ENCODE assay signal across 8 cellular contexts in genomic region chr4:102868782-102869568, GRCh38. TPM values are rescaled to one million over a fixed set of nuclear protein-coding genes. Genes with fewer than 3 reads are reported as not detected.
DNase-seq lines count a peak whose midpoint lies in the region; ATAC-seq and TF ChIP-seq lines count a peak whose summit lies in the region.

CISD2 (plus strand) TSS chr4:102868992; CDS start chr4:102869085, 93 bp downstream.

- H3K27ac ChIP-seq in ectodermal cell (ENCODE audit: insufficient read depth, low read depth, low read length, poor library complexity, severe bottlenecking) = peak within 1 kb of the TSS; percentile 98
- peak within 1 kb of the TSS; percentile 96 to 98 for H3K27ac ChIP-seq in lung (ENCODE audit: low read depth in 1 of 2, low read length in 1 of 2)

- peak; percentile 99 for ATAC-seq in lung (ENCODE audit: insufficient read depth, low FRiP score)

- no peaks in the 10 kb centered on the region for H3K27me3 ChIP-seq in ectodermal cell (ENCODE audit: control insufficient read depth, insufficient read depth, low read length, poor library complexity, severe bottlenecking)
- no peaks in the 10 kb centered on the region for H3K27me3 ChIP-seq in lung (ENCODE audit: control insufficient read depth, insufficient read depth)

- peak; percentile 96 for DNase-seq in COLO668 (lab: John Stamatoyannopoulos, UW; ENCODE audit: unreplicated experiment)
- DNase-seq in GM20000 (ENCODE audit: low spot score) = peak; percentile 92
- peak; percentile 76 for DNase-seq in HS-5 (ENCODE audit: low read depth)
- DNase-seq in NK-92 (lab: John Stamatoyannopoulos, UW; ENCODE audit: unreplicated experiment) = peak; percentile 39
- peak; percentile 81 to 82 for DNase-seq in activated CD8-positive, alpha-beta memory T cell treated with anti-CD3 and anti-CD28 coated beads for 1 hour (ENCODE audit: extremely low read depth in 1 of 2, low read depth in 1 of 2)
- peak; percentile 91 for DNase-seq in lung (ENCODE audit: low spot score)
- peak; percentile 83 to 90 (median 84) for DNase-seq in stimulated activated CD4-positive, alpha-beta T cell treated with anti-CD3 and anti-CD28 coated beads, TNF-alpha, amount 100 ng/mL, for 24 hours (ENCODE audit: low read depth in 3 of 3)

- no peak for TF ChIP-seq CTCF in GM20000 (IDR thresholded peaks at IDR 0.05; ENCODE audit: extremely low read depth, missing control alignments)
- no peak for TF ChIP-seq CTCF in lung (IDR thresholded peaks at IDR 0.05; ENCODE audit: control extremely low read depth, extremely low read depth)

- 0% methylated on average over 71 of the region's 71 CpGs for WGBS in ectodermal cell, 2 experiments
- 0% methylated on average over 66 to 71 of the region's 71 CpGs for WGBS in lung, 2 donors

- peak within 1 kb of the TSS; percentile 79 for H3K4me3 ChIP-seq in ectodermal cell (ENCODE audit: insufficient read depth, low read depth, low read length)
- peak within 1 kb of the TSS; percentile 84 for H3K4me3 ChIP-seq in lung

- peaks cover 3% of the 10 kb centered on the region for H3K4me1 ChIP-seq in ectodermal cell (ENCODE audit: control insufficient read depth, insufficient read depth, low read length)
- peaks cover 0 to 1% of the 10 kb centered on the region in 2 donors for H3K4me1 ChIP-seq in lung (ENCODE audit: control insufficient read depth in 2 of 2, insufficient read depth in 2 of 2, low read length in 2 of 2)

- H3K9me3 ChIP-seq in ectodermal cell (ENCODE audit: control insufficient read depth, low read length) = no peaks in the 10 kb centered on the region
- H3K9me3 ChIP-seq in lung (ENCODE audit: control insufficient read depth in 2 of 2, insufficient read depth in 1 of 2, low read length in 1 of 2) = no peaks in the 10 kb centered on the region

- H3K36me3 ChIP-seq in ectodermal cell (ENCODE audit: control insufficient read depth, insufficient read depth, low read length) (peaks cover 3% of the 10 kb centered on the region), lung (ENCODE audit: control insufficient read depth in 2 of 2, insufficient read depth in 2 of 2, low read length in 2 of 2) (no peaks in the 10 kb centered on the region)

RNA-seq across cellular contexts. Expression of gene CISD2, which starts in this region (rescaled TPM):
- 58.8 TPM for polyA plus RNA-seq in ectodermal cell (2013, experiment 1 of 4)
- 63.5 TPM for polyA plus RNA-seq in ectodermal cell (2013, experiment 2 of 4)
- polyA plus RNA-seq in ectodermal cell (2013, experiment 3 of 4) = 55.0 TPM
- 58.6 TPM for polyA plus RNA-seq in ectodermal cell (2013, experiment 4 of 4)
- total RNA-seq in lung = 10 to 100 TPM; 23.2 to 27.1 TPM
- 10 to 100 TPM; 18.7 to 29.8 TPM for polyA plus RNA-seq in lung

Comparison
In these comparisons a context has a peak if more than half of its experiments do, and no peak if none do; other contexts are left out.
1. Peak in every context shown above with its lines: DNase-seq, ATAC-seq, H3K4me3 ChIP-seq and H3K27ac ChIP-seq.
2. DNase-seq: peak in every context shown above with its lines; median percentile 96 in COLO668; 92 in GM20000; 91 in lung; 84 in stimulated activated CD4-positive, alpha-beta T cell treated with anti-CD3 and anti-CD28 coated beads, TNF-alpha, amount 100 ng/mL, for 24 hours; 82 in activated CD8-positive, alpha-beta memory T cell treated with anti-CD3 and anti-CD28 coated beads for 1 hour; 76 in HS-5; 39 in NK-92.